In the genomic region with DNA sequence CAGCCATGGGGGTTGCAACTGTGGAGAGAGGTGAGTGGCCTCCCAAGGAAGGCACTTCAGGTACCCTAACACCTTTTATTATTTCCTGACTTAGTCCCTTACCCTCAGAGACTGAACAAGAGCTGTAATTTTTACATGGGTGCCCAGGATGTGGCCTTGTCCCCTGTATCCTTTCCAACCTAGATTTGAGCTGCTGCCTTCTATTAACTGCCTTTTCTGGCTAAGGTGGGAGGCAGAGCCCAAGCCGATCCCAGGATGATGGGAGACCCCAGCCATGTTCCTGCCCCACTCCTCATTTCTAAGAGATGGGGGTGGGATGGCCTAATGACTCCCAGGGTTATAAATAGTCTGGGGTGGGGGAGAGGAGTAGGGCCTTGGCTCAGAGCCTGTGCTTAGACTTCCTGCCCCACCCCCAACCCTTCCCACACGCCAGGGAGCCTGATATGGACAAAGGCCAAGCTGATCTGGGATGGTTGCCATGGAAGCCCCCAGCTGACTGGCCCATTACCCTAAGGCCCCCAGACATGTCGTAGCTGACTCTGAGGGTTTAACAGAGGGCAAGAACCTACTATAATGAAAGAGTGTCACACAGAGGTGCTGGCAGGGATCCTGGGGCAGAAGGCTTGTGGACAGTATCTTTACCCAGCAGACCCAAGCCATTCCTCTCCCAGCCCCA, we compare ENCODE assay signal across 6 cellular contexts. TPM values are rescaled to one million over a fixed set of nuclear protein-coding genes. Genes with fewer than 3 reads are reported as not detected.
DNase-seq lines count a peak whose midpoint lies in the region; ATAC-seq, FAIRE-seq and TF ChIP-seq lines count a peak whose summit lies in the region.

No MANE protein-coding gene starts in this region.

- POLR2A ChIA-PET in CD4-positive, alpha-beta memory T cell (lab: Charles Lee; ENCODE audit: partially characterized antibody), result no interaction called here

- H3K36me3 ChIP-seq in bronchial epithelial cell (ENCODE audit: control insufficient read depth, insufficient read depth, low read length), result peaks cover 13% of the 10 kb centered on the region
- no peaks in the 10 kb centered on the region for H3K36me3 ChIP-seq in CD4-positive, alpha-beta memory T cell (ENCODE audit: insufficient read depth, low read length)

- CTCF ChIA-PET in activated CD8-positive, alpha-beta memory T cell treated with anti-CD3 and anti-CD28 coated beads, Interleukin-2, amount 10 ng/mL, durations not matched to agents 7 days and 5 days (lab: Charles Lee), result interaction anchor here (1.2 to 4.7 kb wide), 3 partner anchors 166 to 276 kb away, joined by 3 to 34 read pairs (median 5); a partner anchor contains a TSS
- CTCF ChIA-PET in CD4-positive, alpha-beta memory T cell (lab: Charles Lee; ENCODE audit: partially characterized antibody), result no interaction called here

- no peaks in the 10 kb centered on the region for H3K27me3 Mint-ChIP-seq in activated CD8-positive, alpha-beta memory T cell treated with anti-CD3 and anti-CD28 coated beads, Interleukin-2, amount 10 ng/mL, durations not matched to agents 7 days and 5 days
- no peaks in the 10 kb centered on the region for H3K27me3 Mint-ChIP-seq in CD4-positive, alpha-beta memory T cell

- no peaks in the 10 kb centered on the region for H3K27me3 ChIP-seq in bronchial epithelial cell (ENCODE audit: control insufficient read depth, insufficient read depth, low read length)
- H3K27me3 ChIP-seq in CD4-positive, alpha-beta memory T cell (ENCODE audit: insufficient read depth, low read length), result no peaks in the 10 kb centered on the region

- peaks cover 17% of the 10 kb centered on the region for H3K4me1 Mint-ChIP-seq in activated CD8-positive, alpha-beta memory T cell treated with anti-CD3 and anti-CD28 coated beads, Interleukin-2, amount 10 ng/mL, durations not matched to agents 7 days and 5 days
- peaks cover 5 to 22% (median 11%) of the 10 kb centered on the region in 4 donors for H3K4me1 Mint-ChIP-seq in CD4-positive, alpha-beta memory T cell

- H3K27ac Mint-ChIP-seq in activated CD8-positive, alpha-beta memory T cell treated with anti-CD3 and anti-CD28 coated beads, Interleukin-2, amount 10 ng/mL, durations not matched to agents 7 days and 5 days, result no peak overlapping the region
- no peak overlapping the region for H3K27ac Mint-ChIP-seq in CD4-positive, alpha-beta memory T cell

- no peak for ATAC-seq in activated CD8-positive, alpha-beta memory T cell treated with anti-CD3 and anti-CD28 coated beads, Interleukin-2, amount 10 ng/mL, durations not matched to agents 7 days and 5 days
- ATAC-seq in GM18867 (IDR thresholded peaks at IDR 0.05; ENCODE audit: unreplicated experiment), result no peak

- H3K36me3 Mint-ChIP-seq in activated CD8-positive, alpha-beta memory T cell treated with anti-CD3 and anti-CD28 coated beads, Interleukin-2, amount 10 ng/mL, durations not matched to agents 7 days and 5 days, result no peaks in the 10 kb centered on the region
- peaks cover 0 to 1% of the 10 kb centered on the region in 2 donors for H3K36me3 Mint-ChIP-seq in CD4-positive, alpha-beta memory T cell

- no peak overlapping the region for H3K4me3 Mint-ChIP-seq in activated CD8-positive, alpha-beta memory T cell treated with anti-CD3 and anti-CD28 coated beads, Interleukin-2, amount 10 ng/mL, durations not matched to agents 7 days and 5 days
- H3K4me3 Mint-ChIP-seq in CD4-positive, alpha-beta memory T cell, result no peak overlapping the region

- H3K9me3 ChIP-seq in CD4-positive, alpha-beta memory T cell (ENCODE audit: control insufficient read depth in 1 of 2, low read length in 2 of 2), result no peaks in the 10 kb centered on the region

- DNase-seq in ELF-1 (ENCODE audit: low read depth, low spot score), result peak; percentile 83
- DNase-seq in bronchial epithelial cell (ENCODE audit: low read depth), result no peak
- DNase-seq in myocyte (ENCODE audit: low read depth), result peak; percentile 64
- DNase-seq in activated CD8-positive, alpha-beta memory T cell treated with anti-CD3 and anti-CD28 coated beads, Interleukin-2, amount 10 ng/mL, durations not matched to agents 7 days and 5 days, result no peak
- DNase-seq in CD4-positive, alpha-beta memory T cell, result no peak

- intact Hi-C loops in CD4-positive, alpha-beta memory T cell (cut with micrococcal nuclease), result loop anchor here (5.0 kb wide), 1 partner anchor 104 kb away; a partner anchor contains a TSS

- TF ChIP-seq CTCF in bronchial epithelial cell (IDR thresholded peaks at IDR 0.05; ENCODE audit: insufficient read depth, low read length, severe bottlenecking), result no peak

- no peak overlapping the region for H3K27ac ChIP-seq in CD4-positive, alpha-beta memory T cell (ENCODE audit: low read depth, low read length)

- H3K4me1 ChIP-seq in CD4-positive, alpha-beta memory T cell (ENCODE audit: insufficient read depth, low read length), result peaks cover 14% of the 10 kb centered on the region

- H3K9me3 Mint-ChIP-seq in activated CD8-positive, alpha-beta memory T cell treated with anti-CD3 and anti-CD28 coated beads, Interleukin-2, amount 10 ng/mL, durations not matched to agents 7 days and 5 days (ENCODE audit: low read depth), result no peaks in the 10 kb centered on the region
- peaks cover 0 to 2% (median 0%) of the 10 kb centered on the region in 8 donors for H3K9me3 Mint-ChIP-seq in CD4-positive, alpha-beta memory T cell

- H3K4me3 ChIP-seq in bronchial epithelial cell (ENCODE audit: low read depth, low read length), result no peak overlapping the region
- no peak overlapping the region for H3K4me3 ChIP-seq in CD4-positive, alpha-beta memory T cell (ENCODE audit: low read length in 2 of 2)

- peak; percentile 66 for FAIRE-seq in bronchial epithelial cell (lab: Jason Lieb, UNC)

RNA-seq across cellular contexts. Expression of a gene that starts 1.9 kb away (rescaled TPM):
- total RNA-seq in bronchial epithelial cell (37.9 and 95.5 TPM in 2 replicates), myocyte (28.7 and 45.0 TPM in 2 replicates)
- 23.1 TPM for polyA plus RNA-seq in myocyte (2012)
- total RNA-seq in activated CD8-positive, alpha-beta memory T cell treated with anti-CD3 and anti-CD28 coated beads, Interleukin-2, amount 10 ng/mL, durations not matched to agents 7 days and 5 days, result 1 to 10 TPM in 1 of 2 experiments, under 1 TPM in 1; 0.80 to 1.3 TPM
- 1 to 10 TPM; 1.9 to 2.0 TPM for total RNA-seq in CD4-positive, alpha-beta memory T cell
- 1 to 10 TPM; 1.3 to 1.8 TPM for polyA plus RNA-seq in CD4-positive, alpha-beta memory T cell

RNA-seq across cellular contexts. Expression of a gene that starts 7.1 kb away (rescaled TPM):
- total RNA-seq in bronchial epithelial cell, result 19.1 and 19.5 TPM in 2 replicates
- total RNA-seq in myocyte, result 34.3 and 35.0 TPM in 2 replicates
- 22.5 TPM for polyA plus RNA-seq in myocyte (2012)
- total RNA-seq in activated CD8-positive, alpha-beta memory T cell treated with anti-CD3 and anti-CD28 coated beads, Interleukin-2, amount 10 ng/mL, durations not matched to agents 7 days and 5 days, result 10 to 100 TPM; 23.5 to 23.7 TPM
- 10 to 100 TPM; 31.6 to 33.5 TPM for total RNA-seq in CD4-positive, alpha-beta memory T cell
- 1 to 10 TPM in 1 of 2 donors, under 1 TPM in 1; 0.13 to 2.1 TPM for polyA plus RNA-seq in CD4-positive, alpha-beta memory T cell

RNA-seq across cellular contexts. Expression of a gene that starts 40.4 kb away (rescaled TPM):
- total RNA-seq in bronchial epithelial cell (174 and 189 TPM in 2 replicates), myocyte (632 and 641 TPM in 2 replicates)
- 721 TPM for polyA plus RNA-seq in myocyte (2012)
- not detected for total RNA-seq in activated CD8-positive, alpha-beta memory T cell treated with anti-CD3 and anti-CD28 coated beads, Interleukin-2, amount 10 ng/mL, durations not matched to agents 7 days and 5 days
- total RNA-seq in CD4-positive, alpha-beta memory T cell, result 1 to 10 TPM in 1 of 2 experiments, not detected in 1; 1.1 TPM
- not detected for polyA plus RNA-seq in CD4-positive, alpha-beta memory T cell

RNA-seq across cellular contexts. Expression of a gene that starts 52.6 kb away (rescaled TPM):
- 39.5 and 44.4 TPM in 2 replicates for total RNA-seq in bronchial epithelial cell
- 66.1 and 74.5 TPM in 2 replicates for total RNA-seq in myocyte
- polyA plus RNA-seq in myocyte (2012), result 44.0 TPM
- 10 to 100 TPM; 58.3 to 68.6 TPM for total RNA-seq in activated CD8-positive, alpha-beta memory T cell treated with anti-CD3 and anti-CD28 coated beads, Interleukin-2, amount 10 ng/mL, durations not matched to agents 7 days and 5 days
- total RNA-seq in CD4-positive, alpha-beta memory T cell, result 100 to 1,000 TPM in 1 of 2 experiments, 10 to 100 TPM in 1; 91.7 to 105 TPM
- 10 to 100 TPM; 24.9 to 38.2 TPM for polyA plus RNA-seq in CD4-positive, alpha-beta memory T cell

Comparison
In these comparisons a context has a peak if more than half of its experiments do, and no peak if none do; other contexts are left out.
1. DNase-seq: peak in ELF-1 (single experiment) and myocyte (single experiment); none in bronchial epithelial cell (single experiment), activated CD8-positive, alpha-beta memory T cell treated with anti-CD3 and anti-CD28 coated beads, Interleukin-2, amount 10 ng/mL, durations not matched to agents 7 days and 5 days (single experiment) and CD4-positive, alpha-beta memory T cell (0 of 5).
2. RNA of a gene that starts 40.4 kb away (total RNA-seq): 632 to 641 TPM in myocyte and 174 to 189 TPM in bronchial epithelial cell; 1.1 TPM in CD4-positive, alpha-beta memory T cell and not detected in activated CD8-positive, alpha-beta memory T cell treated with anti-CD3 and anti-CD28 coated beads, Interleukin-2, amount 10 ng/mL, durations not matched to agents 7 days and 5 days; every median in the first group is over 10 times any median in the second.